Comparison of ENCODE assay signal across 8 cellular contexts in genomic region chr1:43992232-43992995, GRCh38. TPM values are rescaled to one million over a fixed set of nuclear protein-coding genes. Genes with fewer than 3 reads are reported as not detected.
DNase-seq lines count a peak whose midpoint lies in the region; ATAC-seq and TF ChIP-seq lines count a peak whose summit lies in the region.

No MANE protein-coding gene starts in this region.

- H3K4me2 ChIP-seq in hepatocyte, result peak overlapping the region; percentile 83

- H3K27me3 ChIP-seq in hepatocyte, result no peaks in the 10 kb centered on the region

- H3K36me3 Mint-ChIP-seq in WTC11, result no peaks in the 10 kb centered on the region

- DNase-seq in NCI-H146 (lab: John Stamatoyannopoulos, UW), result peak; percentile 44
- no peak for DNase-seq in NCI-H146 treated with DMSO at 0.1 percent for 48 hours (lab: John Stamatoyannopoulos, UW; ENCODE audit: unreplicated experiment)
- no peak for DNase-seq in WTC11 (ENCODE audit: low spot score)
- no peak for DNase-seq in hepatocyte (ENCODE audit: low spot score)
- no peak for DNase-seq in stimulated activated naive CD8-positive, alpha-beta T cell treated with anti-CD3 and anti-CD28 coated beads, Interleukin-15, amount 100 ng/mL, for 72 hours
- DNase-seq in stimulated activated CD4-positive, alpha-beta T cell treated with anti-CD3 and anti-CD28 coated beads, Interleukin-2, amount 100 ng/mL, for 48 hours, result no peak
- DNase-seq in stimulated activated CD4-positive, alpha-beta T cell treated with anti-CD3 and anti-CD28 coated beads, Interleukin-4, amount 100 ng/mL, for 24 hours, result no peak

- peak overlapping the region; percentile 23 for H3K4me3 ChIP-seq in hepatocyte

- H3K9me3 ChIP-seq in hepatocyte (ENCODE audit: low read depth), result no peaks in the 10 kb centered on the region

- peaks cover 5% of the 10 kb centered on the region for H3K79me2 ChIP-seq in hepatocyte

- peaks cover 14% of the 10 kb centered on the region for H3K4me1 ChIP-seq in hepatocyte (ENCODE audit: insufficient read depth)

- ATAC-seq in WTC11 (no peak), GM19395 (IDR thresholded peaks at IDR 0.05; ENCODE audit: unreplicated experiment) (no peak)
- ATAC-seq in stimulated activated naive CD8-positive, alpha-beta T cell treated with anti-CD3 and anti-CD28 coated beads, Interleukin-15, amount 100 ng/mL, for 72 hours, result no peak

- peaks cover 18% of the 10 kb centered on the region for H3K27me3 Mint-ChIP-seq in WTC11 (ENCODE audit: low read depth)
- H3K27me3 Mint-ChIP-seq in stimulated activated naive CD8-positive, alpha-beta T cell treated with anti-CD3 and anti-CD28 coated beads, Interleukin-15, amount 100 ng/mL, for 72 hours, result no peaks in the 10 kb centered on the region

- peak overlapping the region; percentile 86 for H3K4me3 Mint-ChIP-seq in WTC11
- H3K4me3 Mint-ChIP-seq in stimulated activated naive CD8-positive, alpha-beta T cell treated with anti-CD3 and anti-CD28 coated beads, Interleukin-15, amount 100 ng/mL, for 72 hours, result peak overlapping the region; percentile 93 to 97

- H3K9me3 Mint-ChIP-seq in WTC11, result no peaks in the 10 kb centered on the region
- no peaks in the 10 kb centered on the region for H3K9me3 Mint-ChIP-seq in stimulated activated naive CD8-positive, alpha-beta T cell treated with anti-CD3 and anti-CD28 coated beads, Interleukin-15, amount 100 ng/mL, for 72 hours

- no peaks in the 10 kb centered on the region for H3K9me2 ChIP-seq in hepatocyte (replicated peaks; ENCODE audit: insufficient read depth)

- H3K27ac Mint-ChIP-seq in WTC11, result peak overlapping the region; percentile 0; the same call in 1 of the 2 replicates
- peak overlapping the region in 1 of 2 donors; percentile 27 for H3K27ac Mint-ChIP-seq in stimulated activated naive CD8-positive, alpha-beta T cell treated with anti-CD3 and anti-CD28 coated beads, Interleukin-15, amount 100 ng/mL, for 72 hours

- POLR2A ChIA-PET in WTC11 (lab: Charles Lee), result interaction anchor here (0.6 to 3.0 kb wide), 7 partner anchors 16 to 422 kb away, joined by 3 to 13 read pairs (median 3); partner anchors contain the start of genes ATP6V0B and DPH2

- H3K27ac ChIP-seq in hepatocyte, result peak overlapping the region; percentile 80

- 53% methylated on average over 9 of the region's 11 CpGs for WGBS in hepatocyte (ENCODE audit: low lambda C conversion rate, missing lambda C conversion rate)

- CTCF ChIA-PET in WTC11 (lab: Charles Lee), result interaction anchor here (0.8 to 9.8 kb wide), 19 partner anchors 7 to 660 kb away, joined by 3 to 87 read pairs (median 4); partner anchors contain the start of gene DPH2

- H4K20me1 ChIP-seq in hepatocyte (ENCODE audit: insufficient read depth, poor library complexity, severe bottlenecking), result no peaks in the 10 kb centered on the region

- H2AFZ ChIP-seq in hepatocyte, result peak overlapping the region; percentile 32

- no peaks in the 10 kb centered on the region for H3K36me3 ChIP-seq in hepatocyte (replicated peaks; ENCODE audit: insufficient read depth, low read depth)

- peaks cover 22% of the 10 kb centered on the region for H3K4me1 Mint-ChIP-seq in WTC11
- peaks cover 28% of the 10 kb centered on the region for H3K4me1 Mint-ChIP-seq in stimulated activated naive CD8-positive, alpha-beta T cell treated with anti-CD3 and anti-CD28 coated beads, Interleukin-15, amount 100 ng/mL, for 72 hours

- TF ChIP-seq CTCF in WTC11 (IDR thresholded peaks at IDR 0.05), result no peak
- no peak for TF ChIP-seq CTCF in hepatocyte (IDR thresholded peaks at IDR 0.05; ENCODE audit: poor library complexity)

TF ChIP-seq in WTC11, 78 proteins besides CTCF, POLR2A, EP300 and RAD21:
- TF ChIP-seq JUN (CRISPR knock-in tag; IDR thresholded peaks at IDR 0.05), result no peak
- no peak for TF ChIP-seq NR1H2 (CRISPR knock-in tag; IDR thresholded peaks at IDR 0.05)

RNA-seq across cellular contexts. Expression of gene CCDC24, which starts 1.0 kb away (rescaled TPM):
- 12.1 to 20.1 TPM (median 19.2 TPM) in 3 replicates for total RNA-seq in WTC11 (2021)
- total RNA-seq in hepatocyte, result 11.0 and 13.2 TPM in 2 replicates
- polyA plus RNA-seq in hepatocyte, result 23.7 and 27.7 TPM in 2 replicates

RNA-seq across cellular contexts. Expression of gene B4GALT2, which starts 13.4 kb away (rescaled TPM):
- 66.7 to 72.2 TPM (median 66.9 TPM) in 3 replicates for total RNA-seq in WTC11 (2021)
- total RNA-seq in hepatocyte, result 45.7 and 48.2 TPM in 2 replicates
- 68.8 and 73.8 TPM in 2 replicates for polyA plus RNA-seq in hepatocyte

RNA-seq across cellular contexts. Expression of gene ATP6V0B, which starts 17.7 kb away (rescaled TPM):
- 108 to 115 TPM (median 110 TPM) in 3 replicates for total RNA-seq in WTC11 (2021)
- total RNA-seq in hepatocyte, result 195 and 216 TPM in 2 replicates
- 338 and 366 TPM in 2 replicates for polyA plus RNA-seq in hepatocyte

RNA-seq across cellular contexts. Expression of gene DPH2, which starts 22.6 kb away (rescaled TPM):
- 47.6 to 57.5 TPM (median 51.5 TPM) in 3 replicates for total RNA-seq in WTC11 (2021)
- 18.6 and 31.5 TPM in 2 replicates for total RNA-seq in hepatocyte
- polyA plus RNA-seq in hepatocyte, result 20.2 and 21.5 TPM in 2 replicates

RNA-seq across cellular contexts. Expression of gene SLC6A9, which starts 38.8 kb away (rescaled TPM):
- total RNA-seq in WTC11 (2021) (10.2 to 14.4 TPM (median 12.5 TPM) in 3 replicates), hepatocyte (13.5 and 14.6 TPM in 2 replicates)
- 24.9 and 25.3 TPM in 2 replicates for polyA plus RNA-seq in hepatocyte
